ENCODE assay signal across 9 cellular contexts in the genomic region with DNA sequence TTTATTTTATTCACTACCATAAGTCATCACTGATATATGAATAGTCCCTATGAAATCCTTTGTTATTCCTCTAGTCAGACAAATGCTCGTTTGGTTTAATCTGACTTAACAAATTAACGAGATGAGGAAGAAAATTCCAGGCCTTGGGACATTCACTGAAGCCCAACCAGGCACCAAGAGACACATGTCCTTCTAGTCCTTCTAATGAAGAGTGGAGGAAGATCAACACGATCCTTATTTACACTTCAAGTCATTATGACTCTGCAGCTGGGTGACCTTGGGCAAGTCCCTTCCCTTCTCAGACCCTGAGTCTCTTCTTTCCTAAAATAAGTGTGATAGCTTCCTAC.
DNase-seq lines count a peak whose midpoint lies in the region; ATAC-seq and TF ChIP-seq lines count a peak whose summit lies in the region.
"Had no signal": no experiment of that assay in that cellular context is flagged by ENCODE, and none has a peak within 500 bp of the region (broad histone marks: within the 10 kb centered on the region; RNA-seq: fewer than 3 reads in every experiment).

No MANE protein-coding gene starts in this region.

- peak overlapping the region; percentile 20; the same call in 1 of the 2 replicates for H3K4me3 ChIP-seq in AG04450 (ENCODE audit: low read depth, low read length)
- peak overlapping the region in 3 of 4 donors; percentile 2 to 16 (median 6) for H3K4me3 ChIP-seq in esophagus muscularis mucosa
- H3K4me3 ChIP-seq in ovary, result no peak overlapping the region
- H3K4me3 ChIP-seq: mucosa of descending colon had no signal

- H3K27ac ChIP-seq in AG04450 (ENCODE audit: low read depth, low read length) (peak overlapping the region; percentile 99), RWPE1 (peak overlapping the region; percentile 91), esophagus muscularis mucosa (replicated peaks in 1 of 4) (peak overlapping the region; percentile 82 to 89 (median 88)), ovary (peak overlapping the region; percentile 84 to 97)

- TF ChIP-seq EP300 in esophagus muscularis mucosa (IDR thresholded peaks at IDR 0.05) (no peak), ovary (IDR thresholded peaks at IDR 0.05) (no peak)

- POLR2A ChIA-PET in AG04450 (lab: Yijun Ruan, JAX), result interaction anchor here (0.8 to 2.1 kb wide), 4 partner anchors 14 to 84 kb away, joined by 3 to 9 read pairs (median 4); no protein-coding TSS in a partner anchor
- POLR2A ChIA-PET in RWPE1 (lab: Yijun Ruan, JAX; ENCODE audit: low non-redundant PET), result interaction anchor here (0.6 to 1.0 kb wide), 4 partner anchors 13 to 121 kb away, joined by 3 to 8 read pairs (median 3); no protein-coding TSS in a partner anchor

- TF ChIP-seq CTCF in AG04450 (IDR thresholded peaks at IDR 0.05; ENCODE audit: low read depth, low read length), result no peak
- no peak for TF ChIP-seq CTCF in RWPE1 (conservative IDR thresholded peaks at IDR 0.05; ENCODE audit: low read depth)
- TF ChIP-seq CTCF in esophagus muscularis mucosa (IDR thresholded peaks at IDR 0.05), result no peak
- TF ChIP-seq CTCF in ovary (IDR thresholded peaks at IDR 0.05), result no peak

- H3K36me3 ChIP-seq in esophagus muscularis mucosa, result no peaks in the 10 kb centered on the region
- no peaks in the 10 kb centered on the region for H3K36me3 ChIP-seq in ovary

- H3K9me3 ChIP-seq in AG04450 (ENCODE audit: control insufficient read depth, insufficient read depth, low read length) (no peaks in the 10 kb centered on the region; the same call in 1 of the 2 replicates), esophagus muscularis mucosa (no peaks in the 10 kb centered on the region), ovary (no peaks in the 10 kb centered on the region)
- H3K9me3 ChIP-seq: mucosa of descending colon had no signal

- CTCF ChIA-PET in AG04450 (lab: Charles Lee), result interaction anchor here (0.9 kb wide), 1 partner anchor 172 kb away, joined by 3 read pairs; no protein-coding TSS in a partner anchor
- CTCF ChIA-PET in RWPE1 (lab: Yijun Ruan, JAX), result interaction anchor here (0.7 to 1.5 kb wide), 4 partner anchors 13 to 120 kb away, joined by 3 to 6 read pairs (median 4); no protein-coding TSS in a partner anchor

- WGBS in esophagus muscularis mucosa, result 43% methylated on average over 3 of the region's 3 CpGs
- WGBS in ovary, 3 donors, result 31 to 35% (median 33%) methylated on average over 3 of the region's 3 CpGs

- no peak for ATAC-seq in HG02884 (IDR thresholded peaks at IDR 0.05; ENCODE audit: unreplicated experiment)

- H3K4me1 ChIP-seq in esophagus muscularis mucosa (peaks cover 62 to 100% (median 87%) of the 10 kb centered on the region in 4 donors), ovary (ENCODE audit: insufficient read depth) (peaks cover 36% of the 10 kb centered on the region)

- intact Hi-C loops in esophagus muscularis mucosa (cut with DNase I), result loop anchor here (2.0 to 10.0 kb wide), 2 partner anchors 117 to 147 kb away; partner anchors contain the start of gene CEBPB
- intact Hi-C loops in ovary (cut with DNase I), result loop anchor here in 3 of 4 donors (5.0 kb wide), 3 partner anchors 86 to 116 kb away; partner anchors contain the start of gene CEBPB (in 3 of the 3)

- TF ChIP-seq POLR2A in esophagus muscularis mucosa (IDR thresholded peaks at IDR 0.05; ENCODE audit: low read depth), result no peak
- TF ChIP-seq POLR2A in ovary (IDR thresholded peaks at IDR 0.05), result no peak

- no peaks in the 10 kb centered on the region for H3K27me3 ChIP-seq in AG04450 (ENCODE audit: control insufficient read depth, insufficient read depth, low read length)
- no peaks in the 10 kb centered on the region for H3K27me3 ChIP-seq in esophagus muscularis mucosa
- no peaks in the 10 kb centered on the region for H3K27me3 ChIP-seq in ovary

- DNase-seq in AG04450 (ENCODE audit: low read depth, low spot score) (no peak), RWPE1 (ENCODE audit: low spot score) (no peak), esophagus muscularis mucosa (ENCODE audit: extremely low spot score) (no peak), ovary (no peak), SW480 (ENCODE audit: low spot score) (no peak), NOMO-1 treated with DMSO at 0.1 percent for 48 hours (lab: John Stamatoyannopoulos, UW; ENCODE audit: unreplicated experiment) (no peak)
- DNase-seq in stimulated activated CD4-positive, alpha-beta T cell treated with anti-CD3 and anti-CD28 coated beads, Interleukin-4, amount 100 ng/mL, for 4 hours, result no peak
